ENCODE assay signal across 1 cellular context in genomic region chr4:104490770-104491395, GRCh38.
TF ChIP-seq lines count a peak whose summit lies in the region.

No MANE protein-coding gene starts in this region.

TF ChIP-seq in GM12878, 131 proteins besides CTCF, POLR2A, EP300 and RAD21 (continued from another document and continues in another):
- TF ChIP-seq ZBTB40 (IDR thresholded peaks at IDR 0.05; ENCODE audit: borderline replicate concordance) (0 out of 2 replicates have a peak, but pooled peaks have one; percentile 16), BACH1 (IDR thresholded peaks at IDR 0.05; ENCODE audit: borderline replicate concordance) (no peak), TAF1 (IDR thresholded peaks at IDR 0.05; ENCODE audit: borderline replicate concordance, low read depth, low read length) (0 out of 2 replicates have a peak, but pooled peaks have one; percentile 25), SMARCA5 (IDR thresholded peaks at IDR 0.05) (no peak), BCL11A (IDR thresholded peaks at IDR 0.05; ENCODE audit: low read depth, low read length) (0 out of 2 replicates have a peak, but pooled peaks have one; percentile 6), NR2C1 (IDR thresholded peaks at IDR 0.05) (0 out of 2 replicates have a peak, but pooled peaks have one; percentile 30), RELA (IDR thresholded peaks at IDR 0.05; ENCODE audit: borderline replicate concordance, partially characterized antibody) (no peak), CUX1 (IDR thresholded peaks at IDR 0.05; ENCODE audit: insufficient replicate concordance, low read depth, low read length) (no peak), FOXM1 (IDR thresholded peaks at IDR 0.05; ENCODE audit: low read depth, low read length) (no peak), STAT1 (conservative IDR thresholded peaks at IDR 0.05) (no peak), ZNF217 (IDR thresholded peaks at IDR 0.05) (0 out of 2 replicates have a peak, but pooled peaks have one; percentile 24), IKZF1 (conservative IDR thresholded peaks at IDR 0.05) (peak; percentile 64; the same call in 1 of the 2 replicates), SMAD1 (IDR thresholded peaks at IDR 0.05; ENCODE audit: low read depth, partially characterized antibody) (peak; percentile 65), PAX5 (IDR thresholded peaks at IDR 0.05; ENCODE audit: borderline replicate concordance, low read depth, low read length) (0 out of 2 replicates have a peak, but pooled peaks have one; percentile 28), KAT2A (conservative IDR thresholded peaks at IDR 0.05; ENCODE audit: control insufficient read depth, low read depth, low read length) (no peak), RAD51 (IDR thresholded peaks at IDR 0.05) (no peak), ZSCAN29 (IDR thresholded peaks at IDR 0.05) (peak; percentile 32; the same call in 1 of the 2 replicates), PML (IDR thresholded peaks at IDR 0.05; ENCODE audit: low read length) (no peak; the same call in 1 of the 2 replicates), PKNOX1 (IDR thresholded peaks at IDR 0.05) (peak; percentile 47; the same call in 1 of the 2 replicates), NR2F1 (conservative IDR thresholded peaks at IDR 0.05) (peak; percentile 93), MYB (IDR thresholded peaks at IDR 0.05; ENCODE audit: borderline replicate concordance, low read depth, low read length) (no peak), NBN (IDR thresholded peaks at IDR 0.05) (0 out of 2 replicates have a peak, but pooled peaks have one; percentile 19), TBL1XR1 (IDR thresholded peaks at IDR 0.05; ENCODE audit: low read depth, low read length) (no peak), TCF3 (IDR thresholded peaks at IDR 0.05; ENCODE audit: borderline replicate concordance, insufficient read depth, low read depth, low read length) (0 out of 2 replicates have a peak, but pooled peaks have one; percentile 18), SMAD5 (IDR thresholded peaks at IDR 0.05; ENCODE audit: low read depth) (0 out of 2 replicates have a peak, but pooled peaks have one; percentile 43), POLR2AphosphoS5 (IDR thresholded peaks at IDR 0.05; ENCODE audit: low read length) (peak; percentile 59), SREBF2 (IDR thresholded peaks at IDR 0.05; ENCODE audit: low read length) (no peak), CHD1 (IDR thresholded peaks at IDR 0.05; ENCODE audit: low read depth, low read length) (no peak), DPF2 (IDR thresholded peaks at IDR 0.05) (peak; percentile 20; the same call in 1 of the 2 replicates), HDGF (IDR thresholded peaks at IDR 0.05) (peak; percentile 63), SP1 (IDR thresholded peaks at IDR 0.05; ENCODE audit: low read depth, low read length) (no peak), SIN3A (IDR thresholded peaks at IDR 0.05; ENCODE audit: low read depth, low read length) (0 out of 2 replicates have a peak, but pooled peaks have one; percentile 15), MTA2 (IDR thresholded peaks at IDR 0.05; ENCODE audit: low read depth) (peak; percentile 22; the same call in 1 of the 2 replicates), JUND (IDR thresholded peaks at IDR 0.05; ENCODE audit: low read depth, low read length) (no peak), BMI1 (IDR thresholded peaks at IDR 0.05; ENCODE audit: borderline replicate concordance) (no peak), BHLHE40 (IDR thresholded peaks at IDR 0.05; ENCODE audit: borderline replicate concordance in 1 of 2, low read depth in 2 of 2, low read length in 1 of 2) (no peak), BRCA1 (IDR thresholded peaks at IDR 0.05; ENCODE audit: low read depth, low read length) (no peak)
- TF ChIP-seq, protein P1, sequence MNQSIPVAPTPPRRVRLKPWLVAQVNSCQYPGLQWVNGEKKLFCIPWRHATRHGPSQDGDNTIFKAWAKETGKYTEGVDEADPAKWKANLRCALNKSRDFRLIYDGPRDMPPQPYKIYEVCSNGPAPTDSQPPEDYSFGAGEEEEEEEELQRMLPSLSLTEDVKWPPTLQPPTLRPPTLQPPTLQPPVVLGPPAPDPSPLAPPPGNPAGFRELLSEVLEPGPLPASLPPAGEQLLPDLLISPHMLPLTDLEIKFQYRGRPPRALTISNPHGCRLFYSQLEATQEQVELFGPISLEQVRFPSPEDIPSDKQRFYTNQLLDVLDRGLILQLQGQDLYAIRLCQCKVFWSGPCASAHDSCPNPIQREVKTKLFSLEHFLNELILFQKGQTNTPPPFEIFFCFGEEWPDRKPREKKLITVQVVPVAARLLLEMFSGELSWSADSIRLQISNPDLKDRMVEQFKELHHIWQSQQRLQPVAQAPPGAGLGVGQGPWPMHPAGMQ (IDR thresholded peaks at IDR 0.05; ENCODE audit: borderline replicate concordance): peak; percentile 27; the same call in 1 of the 2 replicates
- TF ChIP-seq, protein P2, sequence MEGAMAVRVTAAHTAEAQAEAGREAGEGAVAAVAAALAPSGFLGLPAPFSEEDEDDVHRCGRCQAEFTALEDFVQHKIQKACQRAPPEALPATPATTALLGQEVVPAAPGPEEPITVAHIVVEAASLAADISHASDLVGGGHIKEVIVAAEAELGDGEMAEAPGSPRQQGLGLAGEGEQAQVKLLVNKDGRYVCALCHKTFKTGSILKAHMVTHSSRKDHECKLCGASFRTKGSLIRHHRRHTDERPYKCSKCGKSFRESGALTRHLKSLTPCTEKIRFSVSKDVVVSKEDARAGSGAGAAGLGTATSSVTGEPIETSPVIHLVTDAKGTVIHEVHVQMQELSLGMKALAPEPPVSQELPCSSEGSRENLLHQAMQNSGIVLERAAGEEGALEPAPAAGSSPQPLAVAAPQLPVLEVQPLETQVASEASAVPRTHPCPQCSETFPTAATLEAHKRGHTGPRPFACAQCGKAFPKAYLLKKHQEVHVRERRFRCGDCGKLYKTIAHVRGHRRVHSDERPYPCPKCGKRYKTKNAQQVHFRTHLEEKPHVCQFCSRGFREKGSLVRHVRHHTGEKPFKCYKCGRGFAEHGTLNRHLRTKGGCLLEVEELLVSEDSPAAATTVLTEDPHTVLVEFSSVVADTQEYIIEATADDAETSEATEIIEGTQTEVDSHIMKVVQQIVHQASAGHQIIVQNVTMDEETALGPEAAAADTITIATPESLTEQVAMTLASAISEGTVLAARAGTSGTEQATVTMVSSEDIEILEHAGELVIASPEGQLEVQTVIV (IDR thresholded peaks at IDR 0.05; ENCODE audit: borderline replicate concordance, partially characterized antibody): no peak
- TF ChIP-seq, protein P3, sequence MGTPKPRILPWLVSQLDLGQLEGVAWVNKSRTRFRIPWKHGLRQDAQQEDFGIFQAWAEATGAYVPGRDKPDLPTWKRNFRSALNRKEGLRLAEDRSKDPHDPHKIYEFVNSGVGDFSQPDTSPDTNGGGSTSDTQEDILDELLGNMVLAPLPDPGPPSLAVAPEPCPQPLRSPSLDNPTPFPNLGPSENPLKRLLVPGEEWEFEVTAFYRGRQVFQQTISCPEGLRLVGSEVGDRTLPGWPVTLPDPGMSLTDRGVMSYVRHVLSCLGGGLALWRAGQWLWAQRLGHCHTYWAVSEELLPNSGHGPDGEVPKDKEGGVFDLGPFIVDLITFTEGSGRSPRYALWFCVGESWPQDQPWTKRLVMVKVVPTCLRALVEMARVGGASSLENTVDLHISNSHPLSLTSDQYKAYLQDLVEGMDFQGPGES (IDR thresholded peaks at IDR 0.05): no peak
- TF ChIP-seq, protein P4, sequence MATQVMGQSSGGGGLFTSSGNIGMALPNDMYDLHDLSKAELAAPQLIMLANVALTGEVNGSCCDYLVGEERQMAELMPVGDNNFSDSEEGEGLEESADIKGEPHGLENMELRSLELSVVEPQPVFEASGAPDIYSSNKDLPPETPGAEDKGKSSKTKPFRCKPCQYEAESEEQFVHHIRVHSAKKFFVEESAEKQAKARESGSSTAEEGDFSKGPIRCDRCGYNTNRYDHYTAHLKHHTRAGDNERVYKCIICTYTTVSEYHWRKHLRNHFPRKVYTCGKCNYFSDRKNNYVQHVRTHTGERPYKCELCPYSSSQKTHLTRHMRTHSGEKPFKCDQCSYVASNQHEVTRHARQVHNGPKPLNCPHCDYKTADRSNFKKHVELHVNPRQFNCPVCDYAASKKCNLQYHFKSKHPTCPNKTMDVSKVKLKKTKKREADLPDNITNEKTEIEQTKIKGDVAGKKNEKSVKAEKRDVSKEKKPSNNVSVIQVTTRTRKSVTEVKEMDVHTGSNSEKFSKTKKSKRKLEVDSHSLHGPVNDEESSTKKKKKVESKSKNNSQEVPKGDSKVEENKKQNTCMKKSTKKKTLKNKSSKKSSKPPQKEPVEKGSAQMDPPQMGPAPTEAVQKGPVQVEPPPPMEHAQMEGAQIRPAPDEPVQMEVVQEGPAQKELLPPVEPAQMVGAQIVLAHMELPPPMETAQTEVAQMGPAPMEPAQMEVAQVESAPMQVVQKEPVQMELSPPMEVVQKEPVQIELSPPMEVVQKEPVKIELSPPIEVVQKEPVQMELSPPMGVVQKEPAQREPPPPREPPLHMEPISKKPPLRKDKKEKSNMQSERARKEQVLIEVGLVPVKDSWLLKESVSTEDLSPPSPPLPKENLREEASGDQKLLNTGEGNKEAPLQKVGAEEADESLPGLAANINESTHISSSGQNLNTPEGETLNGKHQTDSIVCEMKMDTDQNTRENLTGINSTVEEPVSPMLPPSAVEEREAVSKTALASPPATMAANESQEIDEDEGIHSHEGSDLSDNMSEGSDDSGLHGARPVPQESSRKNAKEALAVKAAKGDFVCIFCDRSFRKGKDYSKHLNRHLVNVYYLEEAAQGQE (IDR thresholded peaks at IDR 0.05; ENCODE audit: low read depth, low read length): no peak
- TF ChIP-seq, protein P5, sequence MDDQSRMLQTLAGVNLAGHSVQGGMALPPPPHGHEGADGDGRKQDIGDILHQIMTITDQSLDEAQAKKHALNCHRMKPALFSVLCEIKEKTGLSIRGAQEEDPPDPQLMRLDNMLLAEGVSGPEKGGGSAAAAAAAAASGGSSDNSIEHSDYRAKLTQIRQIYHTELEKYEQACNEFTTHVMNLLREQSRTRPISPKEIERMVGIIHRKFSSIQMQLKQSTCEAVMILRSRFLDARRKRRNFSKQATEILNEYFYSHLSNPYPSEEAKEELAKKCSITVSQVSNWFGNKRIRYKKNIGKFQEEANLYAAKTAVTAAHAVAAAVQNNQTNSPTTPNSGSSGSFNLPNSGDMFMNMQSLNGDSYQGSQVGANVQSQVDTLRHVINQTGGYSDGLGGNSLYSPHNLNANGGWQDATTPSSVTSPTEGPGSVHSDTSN (IDR thresholded peaks at IDR 0.05; ENCODE audit: insufficient replicate concordance, low read depth, low read length): no peak
